ENCODE assay signal across 1 cellular context in genomic region chr2:23862716-23863426, GRCh38.
TF ChIP-seq lines count a peak whose summit lies in the region.

No MANE protein-coding gene starts in this region.

TF ChIP-seq in GM23338, 12 proteins besides CTCF, POLR2A, EP300 and RAD21 (continued from another document):
- TF ChIP-seq REST (IDR thresholded peaks at IDR 0.05; ENCODE audit: unreplicated experiment), result no peak
- TF ChIP-seq STAT1 (IDR thresholded peaks at IDR 0.05; ENCODE audit: unreplicated experiment), result no peak
- no peak for TF ChIP-seq EZH2phosphoT487 (IDR thresholded peaks at IDR 0.05; ENCODE audit: unreplicated experiment)
- no peak for TF ChIP-seq NANOG (IDR thresholded peaks at IDR 0.05; ENCODE audit: borderline replicate concordance)
- no peak for TF ChIP-seq CREB1 (CRISPR knock-in tag; IDR thresholded peaks at IDR 0.05; ENCODE audit: low read depth)
- TF ChIP-seq ZNF462 (CRISPR knock-in tag; IDR thresholded peaks at IDR 0.05), result no peak
TF ChIP-seq in GM23338: peak in this region for 0.
